In genomic region chr2:241123816-241124536, GRCh38 we compare ENCODE assay signal across 10 cellular contexts. TPM values are rescaled to one million over a fixed set of nuclear protein-coding genes. Genes with fewer than 3 reads are reported as not detected.
DNase-seq lines count a peak whose midpoint lies in the region; ATAC-seq, FAIRE-seq and TF ChIP-seq lines count a peak whose summit lies in the region.
"Had no signal": no experiment of that assay in that cellular context is flagged by ENCODE, and none has a peak within 500 bp of the region (broad histone marks: within the 10 kb centered on the region; RNA-seq: fewer than 3 reads in every experiment).

No MANE protein-coding gene starts in this region.

- no peaks in the 10 kb centered on the region for H3K9me3 ChIP-seq in T-helper 17 cell (ENCODE audit: control insufficient read depth, low read length, poor library complexity, severe bottlenecking)

- DNase-seq in H54 (ENCODE audit: insufficient read length, low spot score) (peak; percentile 30), T-helper 17 cell (peak; percentile 30 to 53 (median 37)), chondrocyte (ENCODE audit: low spot score) (peak; percentile 79), posterior vena cava (ENCODE audit: low spot score) (peak; percentile 67), NCI-H1105 (lab: John Stamatoyannopoulos, UW) (no peak)
- DNase-seq: NCI-H2029 had no signal

- TF ChIP-seq POLR2A in H54 (IDR thresholded peaks at IDR 0.05; ENCODE audit: low read depth, low read length), result no peak

- no peak for TF ChIP-seq CTCF in chondrocyte (IDR thresholded peaks at IDR 0.05)

- H3K27ac Mint-ChIP-seq in T-helper 17 cell (peak overlapping the region; percentile 83), chondrocyte (ENCODE audit: unreplicated experiment) (no peak overlapping the region)

- H3K27me3 Mint-ChIP-seq in T-helper 17 cell (no peaks in the 10 kb centered on the region), chondrocyte (ENCODE audit: low read depth) (no peaks in the 10 kb centered on the region)

- H3K4me1 Mint-ChIP-seq in T-helper 17 cell (peaks cover 26% of the 10 kb centered on the region), chondrocyte (ENCODE audit: low read depth) (no peaks in the 10 kb centered on the region)
- H3K4me1 Mint-ChIP-seq: neural crest cell had no signal

- ATAC-seq in T-helper 17 cell (peak; percentile 75), HG03460 (IDR thresholded peaks at IDR 0.05; ENCODE audit: unreplicated experiment) (no peak), GM18873 (IDR thresholded peaks at IDR 0.05; ENCODE audit: low FRiP score, unreplicated experiment) (no peak), HG03571 (IDR thresholded peaks at IDR 0.05; ENCODE audit: unreplicated experiment) (no peak)

- H3K9me3 Mint-ChIP-seq in chondrocyte (ENCODE audit: low read depth), result peaks cover 10% of the 10 kb centered on the region

- H3K4me3 Mint-ChIP-seq in T-helper 17 cell (peak overlapping the region; percentile 76), chondrocyte (ENCODE audit: unreplicated experiment) (no peak overlapping the region)
- H3K4me3 Mint-ChIP-seq: neural crest cell had no signal

- no peak for FAIRE-seq in H54 (lab: Jason Lieb, UNC)

- intact Hi-C loops in posterior vena cava (cut with DNase I), result no loop called here

- H3K36me3 Mint-ChIP-seq in T-helper 17 cell (ENCODE audit: low read depth) (peaks cover 7% of the 10 kb centered on the region), chondrocyte (ENCODE audit: low read depth) (peaks cover 9% of the 10 kb centered on the region)

RNA-seq across cellular contexts. Expression of gene MTERF4, which starts 21.9 kb away (rescaled TPM):
- 10 to 100 TPM; 66.7 to 82.9 TPM for total RNA-seq in T-helper 17 cell
- 21.5 to 34.1 TPM (median 22.6 TPM) in 3 replicates for total RNA-seq in chondrocyte
- total RNA-seq in posterior vena cava, result 10 to 100 TPM; 17.1 to 17.8 TPM

RNA-seq across cellular contexts. Expression of gene PASK, which starts 25.3 kb away (rescaled TPM):
- total RNA-seq in T-helper 17 cell (100 to 1,000 TPM; 108 to 163 TPM), chondrocyte (4.4 to 13.8 TPM (median 4.5 TPM) in 3 replicates), posterior vena cava (1 to 10 TPM; 2.3 to 4.4 TPM)

RNA-seq across cellular contexts. Expression of gene PPP1R7, which starts 26.3 kb away (rescaled TPM):
- total RNA-seq in T-helper 17 cell (10 to 100 TPM; 40.0 to 54.8 TPM), chondrocyte (43.1 to 54.2 TPM (median 44.3 TPM) in 3 replicates), posterior vena cava (10 to 100 TPM; 49.3 to 53.0 TPM)
